In the genomic region with DNA sequence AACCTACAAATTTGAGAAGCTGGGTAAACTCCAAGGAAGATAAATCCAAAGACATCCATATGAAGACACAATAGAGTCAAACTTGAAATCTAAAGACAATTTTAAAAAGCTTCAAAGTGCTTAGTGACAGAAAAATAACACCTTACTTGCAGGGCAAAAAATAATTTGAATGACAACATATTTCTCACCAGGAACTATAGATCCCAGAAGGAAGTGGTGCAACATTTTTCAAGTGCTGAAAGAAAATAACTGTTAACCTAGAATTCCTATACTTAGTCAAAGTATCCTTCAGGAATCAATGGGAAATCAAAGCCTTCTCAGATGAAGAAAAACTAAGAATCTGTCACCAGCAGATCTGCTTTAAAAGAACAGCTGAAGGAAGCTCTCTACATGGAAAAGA, we compare ENCODE assay signal across 34 cellular contexts.
"Had no signal": no experiment of that assay in that cellular context is flagged by ENCODE, and none has a peak within 500 bp of the region (broad histone marks: within the 10 kb centered on the region; RNA-seq: fewer than 3 reads in every experiment).

No MANE protein-coding gene starts in this region.

- DNase-seq: activated CD4-positive, alpha-beta memory T cell treated with anti-CD3 and anti-CD28 coated beads, Interleukin-2, amount 10 ng/mL, durations not matched to agents 7 days and 5 days; activated CD4-positive, alpha-beta T cell treated with anti-CD3 and anti-CD28 coated beads for 36 hours; activated CD4-positive, alpha-beta T cell treated with anti-CD3 and anti-CD28 coated beads for 48 hours; activated CD4-positive, alpha-beta T cell treated with anti-CD3 and anti-CD28 coated beads, Interleukin-2, amount 10 ng/mL, durations not matched to agents 7 days and 5 days; activated CD4-positive, alpha-beta T cell treated with anti-CD3 and anti-CD28 coated beads, Interleukin-2, amount 50 U/mL, for 48 hours; activated CD4-positive, CD25-positive, alpha-beta regulatory T cell treated with anti-CD3 and anti-CD28 coated beads, Interleukin-2, amount 50 U/mL, for 72 hours; activated CD8-positive, alpha-beta memory T cell treated with anti-CD3 and anti-CD28 coated beads for 24 hours; activated CD8-positive, alpha-beta memory T cell treated with anti-CD3 and anti-CD28 coated beads, Interleukin-2, amount 10 ng/mL, durations not matched to agents 7 days and 5 days; activated CD8-positive, alpha-beta memory T cell treated with anti-CD3 and anti-CD28 coated beads, Interleukin-2, amount 50 U/mL, for 48 hours; activated CD8-positive, alpha-beta T cell treated with anti-CD3 and anti-CD28 coated beads, Interleukin-2, amount 10 ng/mL, durations not matched to agents 7 days and 5 days; activated effector memory CD4-positive, alpha-beta T cell treated with Interleukin-2 at 50 U/mL for 16 hours; activated gamma-delta T cell; activated naive CD4-positive, alpha-beta T cell treated with anti-CD3 and anti-CD28 coated beads, Interleukin-2, amount 10 ng/mL, durations not matched to agents 7 days and 5 days; activated naive CD4-positive, alpha-beta T cell treated with Interleukin-2 at 50 U/mL for 16 hours; activated naive CD8-positive, alpha-beta T cell treated with anti-CD3 and anti-CD28 coated beads for 36 hours; activated T-cell treated with anti-CD3 and anti-CD28 coated beads, Interleukin-2, amount 50 U/mL, for 24 hours; activated T-cell treated with anti-CD3 and anti-CD28 coated beads, Interleukin-2, amount 50 U/mL, for 48 hours; adrenal gland; amniotic stem cell; aorta; body of pancreas; brain microvascular endothelial cell; central memory CD4-positive, alpha-beta T cell; T-helper 1 cell; T-helper 2 cell; T-helper 9 cell had no signal

- H3K4me3 ChIP-seq: adrenal gland, body of pancreas, breast epithelium had no signal

- H3K4me1 ChIP-seq: adrenal gland, body of pancreas, breast epithelium had no signal

- H3K27ac ChIP-seq: adrenal gland, body of pancreas, brain microvascular endothelial cell, breast epithelium, VCaP had no signal

- H3K9me3 Mint-ChIP-seq: activated CD4-positive, alpha-beta memory T cell treated with anti-CD3 and anti-CD28 coated beads, Interleukin-2, amount 10 ng/mL, durations not matched to agents 7 days and 5 days; activated CD4-positive, alpha-beta T cell treated with anti-CD3 and anti-CD28 coated beads, Interleukin-2, amount 10 ng/mL, durations not matched to agents 7 days and 5 days; activated naive CD4-positive, alpha-beta T cell treated with anti-CD3 and anti-CD28 coated beads, Interleukin-2, amount 10 ng/mL, durations not matched to agents 7 days and 5 days; activated naive CD4-positive, alpha-beta T cell treated with anti-CD3 and anti-CD28 coated beads, Interleukin-2, amount 50 U/mL, for 24 hours; activated naive CD8-positive, alpha-beta T cell treated with anti-CD3 and anti-CD28 coated beads for 36 hours; activated T-cell treated with anti-CD3 and anti-CD28 coated beads, Interleukin-2, amount 50 U/mL, for 24 hours; T-helper 1 cell treated with Interleukin-12 subunit alpha and Interleukin-12 subunit beta and Interleukin-4 antibody, amounts not matched to agents 30 μg/mL and 1 μg/mL, for 36 hours; T-helper 2 cell treated with Interferon-gamma antibody and Interleukin-4, amounts not matched to agents 5 μg/mL and 100 μg/mL, for 36 hours had no signal

- H3K4me1 Mint-ChIP-seq: activated CD4-positive, alpha-beta memory T cell treated with anti-CD3 and anti-CD28 coated beads, Interleukin-2, amount 10 ng/mL, durations not matched to agents 7 days and 5 days; activated CD4-positive, alpha-beta T cell treated with anti-CD3 and anti-CD28 coated beads for 36 hours; activated CD4-positive, alpha-beta T cell treated with anti-CD3 and anti-CD28 coated beads, Interleukin-2, amount 10 ng/mL, durations not matched to agents 7 days and 5 days; activated CD8-positive, alpha-beta memory T cell treated with anti-CD3 and anti-CD28 coated beads, Interleukin-2, amount 10 ng/mL, durations not matched to agents 7 days and 5 days; activated naive CD4-positive, alpha-beta T cell treated with anti-CD3 and anti-CD28 coated beads, Interleukin-2, amount 10 ng/mL, durations not matched to agents 7 days and 5 days; activated naive CD4-positive, alpha-beta T cell treated with anti-CD3 and anti-CD28 coated beads, Interleukin-2, amount 50 U/mL, for 24 hours; activated naive CD8-positive, alpha-beta T cell treated with anti-CD3 and anti-CD28 coated beads for 36 hours had no signal

- H3K36me3 Mint-ChIP-seq: activated CD8-positive, alpha-beta memory T cell treated with anti-CD3 and anti-CD28 coated beads, Interleukin-2, amount 10 ng/mL, durations not matched to agents 7 days and 5 days; activated naive CD4-positive, alpha-beta T cell treated with anti-CD3 and anti-CD28 coated beads, Interleukin-2, amount 10 ng/mL, durations not matched to agents 7 days and 5 days; activated naive CD4-positive, alpha-beta T cell treated with anti-CD3 and anti-CD28 coated beads, Interleukin-2, amount 50 U/mL, for 24 hours; activated naive CD8-positive, alpha-beta T cell treated with anti-CD3 and anti-CD28 coated beads for 36 hours had no signal

- H3K27me3 Mint-ChIP-seq: activated CD4-positive, alpha-beta memory T cell treated with anti-CD3 and anti-CD28 coated beads, Interleukin-2, amount 10 ng/mL, durations not matched to agents 7 days and 5 days; activated CD8-positive, alpha-beta memory T cell treated with anti-CD3 and anti-CD28 coated beads, Interleukin-2, amount 10 ng/mL, durations not matched to agents 7 days and 5 days; activated naive CD4-positive, alpha-beta T cell treated with anti-CD3 and anti-CD28 coated beads, Interleukin-2, amount 10 ng/mL, durations not matched to agents 7 days and 5 days; activated naive CD4-positive, alpha-beta T cell treated with anti-CD3 and anti-CD28 coated beads, Interleukin-2, amount 50 U/mL, for 24 hours had no signal

- H3K27ac Mint-ChIP-seq: activated CD4-positive, alpha-beta memory T cell treated with anti-CD3 and anti-CD28 coated beads, Interleukin-2, amount 10 ng/mL, durations not matched to agents 7 days and 5 days; activated CD4-positive, alpha-beta T cell treated with anti-CD3 and anti-CD28 coated beads for 36 hours; activated CD4-positive, alpha-beta T cell treated with anti-CD3 and anti-CD28 coated beads, Interleukin-2, amount 10 ng/mL, durations not matched to agents 7 days and 5 days; activated CD8-positive, alpha-beta memory T cell treated with anti-CD3 and anti-CD28 coated beads, Interleukin-2, amount 10 ng/mL, durations not matched to agents 7 days and 5 days; activated CD8-positive, alpha-beta T cell treated with anti-CD3 and anti-CD28 coated beads, Interleukin-2, amount 10 ng/mL, durations not matched to agents 7 days and 5 days; activated naive CD4-positive, alpha-beta T cell treated with anti-CD3 and anti-CD28 coated beads, Interleukin-2, amount 10 ng/mL, durations not matched to agents 7 days and 5 days; activated naive CD4-positive, alpha-beta T cell treated with anti-CD3 and anti-CD28 coated beads, Interleukin-2, amount 50 U/mL, for 24 hours; activated naive CD8-positive, alpha-beta T cell treated with anti-CD3 and anti-CD28 coated beads for 36 hours; activated T-cell treated with anti-CD3 and anti-CD28 coated beads, Interleukin-2, amount 50 U/mL, for 24 hours; activated T-helper 2 cell treated with anti-CD3 and anti-CD28 coated beads, Interferon-gamma antibody, Interleukin-2, Interleukin-4, amounts not matched to agents 10 μg/mL and 5 μg/mL and 100 μg/mL, durations not matched to agents 14 hours and 24 hours and 36 hours; T-helper 1 cell treated with Interleukin-12 subunit alpha and Interleukin-12 subunit beta and Interleukin-4 antibody, amounts not matched to agents 30 μg/mL and 1 μg/mL, for 36 hours; T-helper 2 cell treated with Interferon-gamma antibody and Interleukin-4, amounts not matched to agents 5 μg/mL and 100 μg/mL, for 36 hours had no signal

- H3K36me3 ChIP-seq: adrenal gland, brain microvascular endothelial cell, breast epithelium had no signal

- ATAC-seq: activated CD4-positive, alpha-beta T cell treated with anti-CD3 and anti-CD28 coated beads for 36 hours; activated CD8-positive, alpha-beta memory T cell treated with anti-CD3 and anti-CD28 coated beads, Interleukin-2, amount 10 ng/mL, durations not matched to agents 7 days and 5 days; activated CD8-positive, alpha-beta T cell treated with anti-CD3 and anti-CD28 coated beads, Interleukin-2, amount 10 ng/mL, durations not matched to agents 7 days and 5 days; body of pancreas had no signal

- FAIRE-seq: astrocyte, TTC549 had no signal

- H3K4me3 Mint-ChIP-seq: activated CD4-positive, alpha-beta memory T cell treated with anti-CD3 and anti-CD28 coated beads, Interleukin-2, amount 10 ng/mL, durations not matched to agents 7 days and 5 days; activated CD4-positive, alpha-beta T cell treated with anti-CD3 and anti-CD28 coated beads for 36 hours; activated CD4-positive, alpha-beta T cell treated with anti-CD3 and anti-CD28 coated beads, Interleukin-2, amount 10 ng/mL, durations not matched to agents 7 days and 5 days; activated CD8-positive, alpha-beta memory T cell treated with anti-CD3 and anti-CD28 coated beads, Interleukin-2, amount 10 ng/mL, durations not matched to agents 7 days and 5 days; activated CD8-positive, alpha-beta T cell treated with anti-CD3 and anti-CD28 coated beads, Interleukin-2, amount 10 ng/mL, durations not matched to agents 7 days and 5 days; activated naive CD4-positive, alpha-beta T cell treated with anti-CD3 and anti-CD28 coated beads, Interleukin-2, amount 10 ng/mL, durations not matched to agents 7 days and 5 days; activated naive CD4-positive, alpha-beta T cell treated with anti-CD3 and anti-CD28 coated beads, Interleukin-2, amount 50 U/mL, for 24 hours; activated naive CD8-positive, alpha-beta T cell treated with anti-CD3 and anti-CD28 coated beads for 36 hours; activated T-cell treated with anti-CD3 and anti-CD28 coated beads, Interleukin-2, amount 50 U/mL, for 24 hours; T-helper 1 cell treated with Interleukin-12 subunit alpha and Interleukin-12 subunit beta and Interleukin-4 antibody, amounts not matched to agents 30 μg/mL and 1 μg/mL, for 36 hours; T-helper 2 cell treated with Interferon-gamma antibody and Interleukin-4, amounts not matched to agents 5 μg/mL and 100 μg/mL, for 36 hours had no signal

- H3K9me3 ChIP-seq: adrenal gland, body of pancreas, breast epithelium had no signal

- H3K27me3 ChIP-seq: adrenal gland, body of pancreas, brain microvascular endothelial cell, breast epithelium had no signal
